In the genomic region with DNA sequence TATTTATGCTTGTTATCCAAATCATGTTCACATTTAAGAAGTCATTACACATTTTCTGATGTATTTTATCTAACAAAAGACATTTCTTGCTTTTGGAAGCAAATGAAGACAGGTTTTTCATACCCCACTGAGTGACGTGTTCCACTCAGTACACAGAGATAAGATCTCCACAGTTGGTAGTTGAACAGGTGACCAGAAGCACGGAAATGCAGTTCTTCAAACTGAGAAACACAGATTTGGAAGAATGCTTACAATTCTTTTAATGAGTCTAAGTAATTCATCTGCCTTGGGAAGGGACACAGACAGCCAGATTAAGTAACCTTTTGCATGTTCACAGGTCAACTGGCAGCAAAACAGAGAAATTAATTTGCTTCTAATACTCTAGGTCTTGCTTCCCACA, we compare ENCODE assay signal across 26 cellular contexts. TPM values are rescaled to one million over a fixed set of nuclear protein-coding genes. Genes with fewer than 3 reads are reported as not detected.
"Had no signal": no experiment of that assay in that cellular context is flagged by ENCODE, and none has a peak within 500 bp of the region (broad histone marks: within the 10 kb centered on the region; RNA-seq: fewer than 3 reads in every experiment).

No MANE protein-coding gene starts in this region.

- H3K27me3 ChIP-seq: gastroesophageal sphincter, hepatocyte, neutrophil, ovary, right lobe of liver, suprapubic skin, tibial artery, upper lobe of right lung had no signal

- H3K4me1 ChIP-seq: gastroesophageal sphincter, right lobe of liver, suprapubic skin, tibial artery, upper lobe of right lung had no signal

- H3K4me2 ChIP-seq: hepatocyte had no signal

- H3K27ac ChIP-seq: gastroesophageal sphincter, hepatocyte, neutrophil, ovary, right lobe of liver, suprapubic skin, tibial artery, upper lobe of right lung had no signal

- H3K36me3 ChIP-seq: gastroesophageal sphincter, neutrophil, ovary, right lobe of liver, suprapubic skin, tibial artery, upper lobe of right lung had no signal

- H3K4me3 ChIP-seq: gastroesophageal sphincter, hepatocyte, ovary, right lobe of liver, smooth muscle cell, suprapubic skin, tibial artery, upper lobe of right lung had no signal

- DNase-seq: activated B cell treated with CpG ODN at 0.5 μM for 24 hours; activated CD4-positive, alpha-beta T cell treated with anti-CD3 and anti-CD28 coated beads, Interleukin-2, amount 50 U/mL, for 1 hour; activated CD8-positive, alpha-beta T cell treated with anti-CD3 and anti-CD28 coated beads for 36 hours; activated gamma-delta T cell treated with Interleukin-2 at 50 U/mL for 16 hours; activated naive CD4-positive, alpha-beta T cell treated with anti-CD3 and anti-CD28 coated beads, Interleukin-2, amount 50 U/mL, for 16 hours; activated T-cell treated with anti-CD3 and anti-CD28 coated beads, Interleukin-2, amount 50 U/mL, for 4 hours; amygdala; effector CD4-positive, alpha-beta T cell; islet precursor cell; left cardiac atrium; left ventricle myocardium superior; naive B cell; nephron progenitor cell; ovary; right lobe of liver; stimulated activated CD4-positive, alpha-beta T cell treated with anti-CD3 and anti-CD28 coated beads, Interleukin-2, amount 100 ng/mL, for 24 hours; stimulated activated naive B cell treated with anti-CD40 and anti-IgM and Interleukin-4, amounts not matched to agents 10 μg/mL and 1 μg/mL and 100 μg/mL, for 72 hours; T-helper 17 cell; tibial artery; upper lobe of right lung had no signal

- ATAC-seq: activated CD8-positive, alpha-beta T cell treated with anti-CD3 and anti-CD28 coated beads for 36 hours; activated T-cell treated with anti-CD3 and anti-CD28 coated beads, Interleukin-2, amount 50 U/mL, for 4 hours; activated T-helper 17 cell treated with anti-CD3 and anti-CD28 coated beads, Interleukin-2, amount 50 U/mL, for 72 hours; gastroesophageal sphincter; left ventricle myocardium superior; right lobe of liver; stimulated activated naive B cell treated with anti-CD40 and anti-IgM and Interleukin-4, amounts not matched to agents 10 μg/mL and 1 μg/mL and 100 μg/mL, for 72 hours; T-helper 17 cell; upper lobe of right lung had no signal

- H3K79me2 ChIP-seq: hepatocyte had no signal

- H3K9me3 ChIP-seq: gastroesophageal sphincter, neutrophil, ovary, right lobe of liver, suprapubic skin, tibial artery, upper lobe of right lung had no signal

- H2AFZ ChIP-seq: hepatocyte had no signal

RNA-seq across cellular contexts. Expression of a gene that starts 23.1 kb away (rescaled TPM):
- total RNA-seq: activated B cell treated with CpG ODN at 0.5 μM for 24 hours had no signal

RNA-seq across cellular contexts. Expression of a gene that starts 43.5 kb away (rescaled TPM):
- total RNA-seq: activated B cell treated with CpG ODN at 0.5 μM for 24 hours; activated CD8-positive, alpha-beta T cell treated with anti-CD3 and anti-CD28 coated beads for 36 hours; activated T-helper 17 cell treated with anti-CD3 and anti-CD28 coated beads, Interleukin-2, amount 50 U/mL, for 72 hours had no signal
